Comparison of ENCODE assay signal across 9 cellular contexts in the genomic region with DNA sequence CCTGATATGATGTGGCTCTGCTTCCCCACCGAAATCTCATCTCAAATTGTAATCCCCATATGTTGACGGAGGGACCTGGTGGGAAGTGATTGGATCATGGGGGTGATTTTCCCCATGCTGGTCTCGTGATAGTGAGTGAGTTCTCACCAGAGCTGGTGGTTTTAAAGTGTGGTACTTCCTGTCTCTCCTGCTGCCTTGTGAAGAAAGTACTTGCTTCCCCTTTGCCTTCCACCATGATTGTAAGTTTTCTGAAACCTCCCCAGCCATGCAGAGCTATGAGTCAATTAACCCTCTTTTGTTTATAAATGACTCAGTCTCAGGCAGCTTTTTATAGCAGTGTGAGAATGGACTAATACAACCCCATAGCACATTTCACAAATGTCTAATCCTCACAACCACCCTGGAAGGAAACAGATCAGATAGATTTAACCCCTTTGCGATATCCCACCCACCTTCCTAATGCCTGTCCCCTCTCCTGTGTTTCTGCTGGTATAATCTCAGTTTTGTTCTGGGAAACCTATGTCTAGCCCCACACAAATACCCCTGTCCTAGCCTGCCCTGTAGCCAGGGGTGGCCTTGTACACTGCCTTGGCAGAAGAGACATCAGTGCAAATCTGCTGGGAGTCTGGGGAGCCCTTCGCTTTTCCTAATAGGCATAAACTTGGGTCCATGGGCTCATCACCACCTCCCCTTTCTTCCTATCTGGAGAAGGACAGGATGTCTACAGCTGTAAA.
DNase-seq lines count a peak whose midpoint lies in the region; ATAC-seq, FAIRE-seq and TF ChIP-seq lines count a peak whose summit lies in the region.
"Had no signal": no experiment of that assay in that cellular context is flagged by ENCODE, and none has a peak within 500 bp of the region (broad histone marks: within the 10 kb centered on the region; RNA-seq: fewer than 3 reads in every experiment).

No MANE protein-coding gene starts in this region.

- ATAC-seq in GM19468 (IDR thresholded peaks at IDR 0.05; ENCODE audit: extremely low read depth, unreplicated experiment) (peak; percentile 93), HG03469 (IDR thresholded peaks at IDR 0.05; ENCODE audit: unreplicated experiment) (peak; percentile 88), lower lobe of right lung (peak; percentile 60 to 72)

- H3K4me1 Mint-ChIP-seq in activated T-cell treated with anti-CD3 and anti-CD28 coated beads, Interleukin-2, amount 50 U/mL, for 24 hours (ENCODE audit: low read depth) = peaks cover 14% of the 10 kb centered on the region

- peaks cover 46% of the 10 kb centered on the region for H3K27me3 Mint-ChIP-seq in activated T-cell treated with anti-CD3 and anti-CD28 coated beads, Interleukin-2, amount 50 U/mL, for 24 hours

- intact Hi-C loops in lower lobe of right lung (cut with DNase I) = no loop called here

- peak overlapping the region; percentile 47 for H3K27ac ChIP-seq in lower lobe of right lung
- H3K27ac ChIP-seq: neutrophil had no signal

- no peaks in the 10 kb centered on the region for H3K36me3 ChIP-seq in lower lobe of right lung
- H3K36me3 ChIP-seq: neutrophil had no signal

- in situ Hi-C loops in Caki2 (cut with HindIII; ENCODE audit: low pct_unique_long_range_greater_than_20kb, low sequenced_read_pairs) = no loop called here

- no peaks in the 10 kb centered on the region for H3K27me3 ChIP-seq in lower lobe of right lung (ENCODE audit: low read depth)
- H3K27me3 ChIP-seq: neutrophil had no signal

- no peak for FAIRE-seq in frontal cortex (lab: Jason Lieb, UNC)

- peak; percentile 70 for DNase-seq in Caki2 (ENCODE audit: low read depth)
- DNase-seq in activated T-cell treated with anti-CD3 and anti-CD28 coated beads, Interleukin-2, amount 50 U/mL, for 24 hours = no peak
- no peak for DNase-seq in lower lobe of right lung
- DNase-seq in DMS 273 treated with DMSO at 0.1 percent for 48 hours (lab: John Stamatoyannopoulos, UW) = no peak
- no peak for DNase-seq in DMS79 (lab: John Stamatoyannopoulos, UW)
- no peak for DNase-seq in frontal cortex (ENCODE audit: low spot score in 2 of 2)

- no peak overlapping the region for H3K4me3 Mint-ChIP-seq in activated T-cell treated with anti-CD3 and anti-CD28 coated beads, Interleukin-2, amount 50 U/mL, for 24 hours

- H3K4me1 ChIP-seq in lower lobe of right lung = peaks cover 47% of the 10 kb centered on the region

- TF ChIP-seq CTCF in lower lobe of right lung (IDR thresholded peaks at IDR 0.05) = no peak

- no peaks in the 10 kb centered on the region for H3K36me3 Mint-ChIP-seq in activated T-cell treated with anti-CD3 and anti-CD28 coated beads, Interleukin-2, amount 50 U/mL, for 24 hours (ENCODE audit: low read depth)

- no peaks in the 10 kb centered on the region for H3K9me3 Mint-ChIP-seq in activated T-cell treated with anti-CD3 and anti-CD28 coated beads, Interleukin-2, amount 50 U/mL, for 24 hours

- no peak overlapping the region for H3K4me3 ChIP-seq in lower lobe of right lung

- no peaks in the 10 kb centered on the region for H3K9me3 ChIP-seq in lower lobe of right lung
- H3K9me3 ChIP-seq: neutrophil had no signal

- peak overlapping the region; percentile 91 for H3K27ac Mint-ChIP-seq in activated T-cell treated with anti-CD3 and anti-CD28 coated beads, Interleukin-2, amount 50 U/mL, for 24 hours
